In genomic region chr11:4195909-4196308, GRCh38 we compare ENCODE assay signal across 23 cellular contexts.
"Had no signal": no experiment of that assay in that cellular context is flagged by ENCODE, and none has a peak within 500 bp of the region (broad histone marks: within the 10 kb centered on the region; RNA-seq: fewer than 3 reads in every experiment).

No MANE protein-coding gene starts in this region.

- H3K9me3 ChIP-seq: SK-N-SH had no signal

- H3K4me1 Mint-ChIP-seq: T-cell had no signal

- H3K9ac ChIP-seq: SK-N-SH had no signal

- H3K4me2 ChIP-seq: SK-N-SH had no signal

- FAIRE-seq: HTR-8/SVneo had no signal

- H3K27ac ChIP-seq: HL-60, RWPE1 had no signal

- H3K27ac Mint-ChIP-seq: T-cell; T-helper 1 cell treated with Interleukin-12 subunit alpha and Interleukin-12 subunit beta and Interleukin-4 antibody, amounts not matched to agents 30 μg/mL and 1 μg/mL, for 36 hours had no signal

- DNase-seq: Karpas-422, KG1, MV-4-11, NCI-H1048, NCI-H1105, NCI-H1417, NCI-H1436 treated with DMSO at 0.1 percent for 48 hours, NCI-H1694, NCI-H187 treated with DMSO at 0.1 percent for 48 hours, NCI-H2029 treated with DMSO at 0.1 percent for 48 hours, NCI-H2171 treated with DMSO at 0.1 percent for 48 hours, NCI-H345, NCI-H524, PC-3, SHP77, SK-N-SH, SW 1271, T-cell had no signal

- H3K36me3 Mint-ChIP-seq: T-cell had no signal

- H3K9me2 ChIP-seq: SK-N-SH had no signal

- ATAC-seq: Panc1, PC-3, T-cell had no signal

- H3K9me3 Mint-ChIP-seq: T-cell; T-helper 1 cell treated with Interleukin-12 subunit alpha and Interleukin-12 subunit beta and Interleukin-4 antibody, amounts not matched to agents 30 μg/mL and 1 μg/mL, for 36 hours had no signal

- H3K4me3 Mint-ChIP-seq: T-cell; T-helper 1 cell treated with Interleukin-12 subunit alpha and Interleukin-12 subunit beta and Interleukin-4 antibody, amounts not matched to agents 30 μg/mL and 1 μg/mL, for 36 hours had no signal
